ENCODE assay signal across 21 cellular contexts in the genomic region with DNA sequence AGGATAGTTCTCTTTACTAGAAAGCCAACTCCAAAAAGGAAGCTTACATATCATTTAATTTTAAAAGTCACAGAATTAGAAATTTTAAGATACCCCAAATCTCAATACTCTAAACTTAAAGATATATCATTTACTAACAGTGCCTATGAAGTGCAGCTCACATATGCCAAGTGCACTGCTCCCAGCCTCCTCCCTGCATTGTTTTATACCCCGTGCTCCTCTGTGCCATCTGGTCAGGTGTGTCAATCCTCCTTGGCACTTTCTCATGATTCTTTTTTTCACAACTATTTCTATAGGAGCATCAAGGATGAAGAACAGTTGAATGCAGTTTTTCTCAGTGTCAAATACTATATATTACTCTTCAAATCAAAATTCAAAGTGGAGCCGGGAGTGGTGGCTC.
"Had no signal": no experiment of that assay in that cellular context is flagged by ENCODE, and none has a peak within 500 bp of the region (broad histone marks: within the 10 kb centered on the region; RNA-seq: fewer than 3 reads in every experiment).

No MANE protein-coding gene starts in this region.

- H3K4me3 ChIP-seq: coronary artery, dorsolateral prefrontal cortex, esophagus muscularis mucosa, gastroesophageal sphincter, heart left ventricle, hepatocyte, left lung, lower lobe of right lung had no signal

- DNase-seq: dermis blood vessel endothelial cell; dorsolateral prefrontal cortex; effector CD4-positive, alpha-beta T cell; effector memory CD4-positive, alpha-beta T cell; foreskin keratinocyte; heart left ventricle; hypothalamus; immature natural killer cell; islet precursor cell; kidney; kidney glomerular epithelial cell; left lung; left ventricle myocardium superior; lower lobe of right lung; mesenchymal stem cell; naive thymus-derived CD4-positive, alpha-beta T cell; natural killer cell had no signal

- ATAC-seq: foreskin keratinocyte; gastroesophageal sphincter; heart left ventricle; left lung; left ventricle myocardium superior; lower lobe of right lung; naive thymus-derived CD4-positive, alpha-beta T cell; natural killer cell had no signal

- H3K4me1 ChIP-seq: esophagus muscularis mucosa, gastroesophageal sphincter, heart left ventricle, left lung, lower lobe of right lung had no signal

- H3K9me3 ChIP-seq: esophagus muscularis mucosa, gastroesophageal sphincter, heart left ventricle, left lung, lower lobe of right lung had no signal

- H3K36me3 ChIP-seq: esophagus muscularis mucosa, gastroesophageal sphincter, heart left ventricle, left lung, lower lobe of right lung had no signal
